ENCODE assay signal across 21 cellular contexts in the genomic region with DNA sequence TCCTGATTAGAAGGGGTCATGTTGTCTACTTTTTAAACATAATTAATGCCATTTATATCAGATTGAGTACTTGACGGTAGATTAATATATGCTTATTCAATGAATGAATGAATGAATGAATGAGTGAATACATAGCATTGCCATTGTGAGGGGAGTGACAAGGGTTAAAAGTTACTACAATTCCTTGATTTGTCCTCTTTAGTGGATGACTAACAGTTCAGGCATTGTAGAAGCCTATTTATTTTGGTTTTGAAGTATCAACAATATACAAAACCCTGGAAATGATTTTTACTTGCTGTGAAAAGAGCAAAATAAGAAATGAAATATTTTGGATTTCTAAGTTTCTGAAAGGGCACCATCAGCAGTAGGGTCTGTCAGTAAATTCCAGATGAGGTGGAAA.
"Had no signal": no experiment of that assay in that cellular context is flagged by ENCODE, and none has a peak within 500 bp of the region (broad histone marks: within the 10 kb centered on the region; RNA-seq: fewer than 3 reads in every experiment).

No MANE protein-coding gene starts in this region.

- H3K27me3 ChIP-seq: breast epithelium, hepatocyte, left lung, transverse colon, vagina had no signal

- H3K36me3 ChIP-seq: breast epithelium, left lung, transverse colon, vagina had no signal

- DNase-seq: activated CD4-positive, alpha-beta T cell treated with anti-CD3 and anti-CD28 coated beads, Interleukin-2, amount 10 ng/mL, durations not matched to agents 7 days and 5 days; activated CD8-positive, alpha-beta memory T cell treated with anti-CD3 and anti-CD28 coated beads, Interleukin-2, amount 50 U/mL, for 48 hours; activated gamma-delta T cell; activated T-cell treated with anti-CD3 and anti-CD28 coated beads, Interleukin-2, amount 50 U/mL, for 72 hours; anterior cingulate cortex; cerebellar nuclear complex; dermis blood vessel endothelial cell; effector memory CD8-positive, alpha-beta T cell; kidney; left lung; posterior cingulate gyrus; stimulated activated CD4-positive, alpha-beta T cell treated with anti-CD3 and anti-CD28 coated beads, Interleukin-4, amount 100 ng/mL, for 4 hours; stimulated activated CD8-positive, alpha-beta memory T cell treated with anti-CD3 and anti-CD28 coated beads, Interleukin-4, amount 100 ng/mL, for 48 hours; stimulated activated naive CD4-positive, alpha-beta T cell treated with Interleukin-2 at 50 U/mL for 16 hours; T-helper 9 cell; transverse colon had no signal

- H3K4me1 ChIP-seq: breast epithelium, left lung, transverse colon, vagina had no signal

- H3K4me3 ChIP-seq: breast epithelium, hepatocyte, left lung, skin epidermis, transverse colon, vagina had no signal

- H3K9me3 ChIP-seq: vagina had no signal

- ATAC-seq: activated T-cell treated with anti-CD3 and anti-CD28 coated beads, Interleukin-2, amount 50 U/mL, for 72 hours; effector memory CD8-positive, alpha-beta T cell; left lung; natural killer cell treated with Interleukin-12 subunit alpha and Interleukin-12 subunit beta and Interleukin-15 and Interleukin-18, amount 100 ng/mL, for 72 hours had no signal
